In the genomic region with DNA sequence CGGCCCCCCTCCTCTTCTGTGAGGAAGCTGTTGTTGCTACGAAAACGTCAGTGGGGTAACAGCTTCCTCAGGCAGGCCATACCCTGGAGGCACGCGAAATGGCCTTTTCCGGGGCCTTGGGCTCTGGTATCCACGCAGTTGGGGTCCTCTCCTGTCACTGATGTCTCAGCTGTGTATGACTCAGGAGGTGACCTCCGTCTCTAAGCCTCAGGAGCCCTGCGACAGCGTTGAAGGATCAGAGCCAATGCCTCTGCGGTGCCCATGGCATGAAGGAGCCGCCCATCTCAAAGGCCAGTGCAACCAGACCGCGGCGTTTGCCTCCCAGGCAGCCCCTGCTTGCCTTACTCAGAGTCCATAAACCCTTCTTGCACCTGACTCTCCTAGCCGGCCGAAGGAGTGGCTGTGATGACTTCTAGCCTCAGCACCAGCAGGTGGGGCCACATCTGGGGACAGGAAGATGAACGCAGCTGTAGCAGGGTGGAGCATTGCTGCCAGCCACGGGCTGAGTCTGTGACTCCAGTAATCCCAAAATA, we compare ENCODE assay signal across 8 cellular contexts. TPM values are rescaled to one million over a fixed set of nuclear protein-coding genes. Genes with fewer than 3 reads are reported as not detected.
DNase-seq lines count a peak whose midpoint lies in the region; TF ChIP-seq lines count a peak whose summit lies in the region.

No MANE protein-coding gene starts in this region.

- no peak overlapping the region for H2BK5ac ChIP-seq in mesendoderm (ENCODE audit: low read length)

- no CpG with 5 or more reads among the region's 19 CpGs for WGBS in mesendoderm (ENCODE audit: extremely low coverage, insufficient coverage, low lambda C conversion rate)

- POLR2A ChIA-PET in AG04450 (lab: Yijun Ruan, JAX), result interaction anchor here (0.6 to 1.3 kb wide), 5 partner anchors 9 to 185 kb away, joined by 3 to 7 read pairs (median 3); partner anchors contain the start of genes LMAN2, PDLIM7, PRELID1 and RAB24

- H2BK15ac ChIP-seq in mesendoderm (replicated peaks; ENCODE audit: low read depth), result no peak overlapping the region

- H3K4me1 Mint-ChIP-seq in HFFc6 (ENCODE audit: low read depth), result peaks cover 30% of the 10 kb centered on the region

- intact Hi-C loops in ascending aorta (cut with DNase I), result loop anchor here (2.0 to 5.0 kb wide), 4 partner anchors 38 to 205 kb away; partner anchors contain the start of genes DDX41, LMAN2 and PDLIM7

- H3K79me2 ChIP-seq in mesendoderm (ENCODE audit: control insufficient read depth, insufficient read depth, low read length), result no peaks in the 10 kb centered on the region

- H3K4me2 ChIP-seq in mesendoderm (ENCODE audit: low read length), result peak overlapping the region; percentile 80

- H3K9me3 ChIP-seq in AG04450 (ENCODE audit: control insufficient read depth, insufficient read depth, low read length), result no peaks in the 10 kb centered on the region; the same call in 1 of the 2 replicates
- no peaks in the 10 kb centered on the region for H3K9me3 ChIP-seq in ascending aorta

- no peak overlapping the region for H4K5ac ChIP-seq in mesendoderm (ENCODE audit: low read length)

- H3K27me3 Mint-ChIP-seq in HFFc6 (ENCODE audit: insufficient read depth), result peaks cover 8% of the 10 kb centered on the region; the same call in 1 of the 2 replicates

- H3K4me3 Mint-ChIP-seq in HFFc6, result peak overlapping the region; percentile 76

- TF ChIP-seq CTCF in AG04450 (IDR thresholded peaks at IDR 0.05; ENCODE audit: low read depth, low read length) (no peak), GM10266 (IDR thresholded peaks at IDR 0.05; ENCODE audit: control insufficient read depth, insufficient read depth, low read depth, missing control alignments) (peak; percentile 30), HFFc6 (IDR thresholded peaks at IDR 0.05) (peak; percentile 16; the same call in 1 of the 2 replicates), ascending aorta (IDR thresholded peaks at IDR 0.05) (no peak)

- H3K4me3 ChIP-seq in AG04450 (ENCODE audit: low read depth, low read length), result peak overlapping the region; percentile 33
- peak overlapping the region; percentile 57 to 66 for H3K4me3 ChIP-seq in ascending aorta
- H3K4me3 ChIP-seq in mesendoderm (ENCODE audit: low read length), result no peak overlapping the region

- DNase-seq in AG04450 (ENCODE audit: low read depth, low spot score) (no peak), GM10266 (ENCODE audit: extremely low spot score) (peak; percentile 50), HFFc6 (peak; percentile 37), MV-4-11 (lab: John Stamatoyannopoulos, UW) (peak; percentile 72), ascending aorta (ENCODE audit: low spot score in 2 of 2) (no peak), mesendoderm (peak; percentile 83), midbrain (lab: John Stamatoyannopoulos, UW) (no peak), anterior cingulate cortex (lab: John Stamatoyannopoulos, UW) (no peak)

- peak overlapping the region; percentile 81 for H3K56ac ChIP-seq in mesendoderm (ENCODE audit: low read length)

- peaks cover 7% of the 10 kb centered on the region; the same call in 1 of the 2 replicates for H3K36me3 Mint-ChIP-seq in HFFc6 (ENCODE audit: low read depth)

- H3K9ac ChIP-seq in mesendoderm (ENCODE audit: low read length), result peak overlapping the region; percentile 69

- no peak overlapping the region for H2BK120ac ChIP-seq in mesendoderm (ENCODE audit: low read depth, low read length)

- H3K27me3 ChIP-seq in AG04450 (ENCODE audit: control insufficient read depth, insufficient read depth, low read length) (no peaks in the 10 kb centered on the region), ascending aorta (no peaks in the 10 kb centered on the region), mesendoderm (ENCODE audit: insufficient read depth, low read length, poor library complexity) (no peaks in the 10 kb centered on the region)

- peaks cover 3 to 5% of the 10 kb centered on the region in 2 donors for H3K36me3 ChIP-seq in ascending aorta
- H3K36me3 ChIP-seq in mesendoderm (ENCODE audit: control insufficient read depth, insufficient read depth, low read length), result no peaks in the 10 kb centered on the region

- no peaks in the 10 kb centered on the region for H3K79me1 ChIP-seq in mesendoderm (ENCODE audit: low read length)

- H3K27ac Mint-ChIP-seq in HFFc6, result peak overlapping the region; percentile 78

- H3K27ac ChIP-seq in AG04450 (ENCODE audit: low read depth, low read length) (no peak overlapping the region), ascending aorta (no peak overlapping the region), mesendoderm (ENCODE audit: low read depth, low read length) (no peak overlapping the region)

- no peak overlapping the region for H3K23ac ChIP-seq in mesendoderm (ENCODE audit: low read length)

- H3K18ac ChIP-seq in mesendoderm (ENCODE audit: low read length), result no peak overlapping the region

- no peak overlapping the region for H4K8ac ChIP-seq in mesendoderm (ENCODE audit: low read depth, low read length)

- peaks cover 12 to 18% of the 10 kb centered on the region in 2 donors for H3K4me1 ChIP-seq in ascending aorta
- H3K4me1 ChIP-seq in mesendoderm (ENCODE audit: control insufficient read depth, low read depth, low read length), result peaks cover 4% of the 10 kb centered on the region

- no peak overlapping the region for H3K4ac ChIP-seq in mesendoderm (ENCODE audit: low read depth, low read length)

- no peak overlapping the region for H2AK5ac ChIP-seq in mesendoderm (ENCODE audit: low read length)

- H3K9me3 Mint-ChIP-seq in HFFc6, result no peaks in the 10 kb centered on the region

- CTCF ChIA-PET in AG04450 (lab: Charles Lee), result no interaction called here

RNA-seq across cellular contexts. Expression of gene MXD3, which starts 1.0 kb away (rescaled TPM):
- 2.8 and 2.9 TPM in 2 replicates for polyA plus RNA-seq in AG04450 (2011; rRNA removed)
- polyA minus RNA-seq in AG04450 (2011; rRNA and poly(A)+ RNA removed), result 1.8 and 2.2 TPM in 2 replicates
- total RNA-seq in HFFc6 (2021; fragmentation: NEBNext Ultra II Directional; extraction: Animal tissue kit (Norgen Biotek cat#: 25700)), result 10 to 100 TPM in 5 of 6 experiments, 1 to 10 TPM in 1; 7.7 to 17.0 (median 15.3) TPM
- 13.5 TPM for total RNA-seq in ascending aorta
- polyA plus RNA-seq in mesendoderm (2013, experiment 1 of 2), result 3.1 TPM
- 2.6 TPM for polyA plus RNA-seq in mesendoderm (2013, experiment 2 of 2)

RNA-seq across cellular contexts. Expression of gene PRELID1, which starts 9.1 kb away (rescaled TPM):
- polyA plus RNA-seq in AG04450 (2011; rRNA removed), result 135 and 158 TPM in 2 replicates
- 84.1 and 108 TPM in 2 replicates for polyA minus RNA-seq in AG04450 (2011; rRNA and poly(A)+ RNA removed)
- 100 to 1,000 TPM; 182 to 225 (median 217) TPM for total RNA-seq in HFFc6 (2021; fragmentation: NEBNext Ultra II Directional; extraction: Animal tissue kit (Norgen Biotek cat#: 25700))
- total RNA-seq in ascending aorta, result 376 TPM
- 308 TPM for polyA plus RNA-seq in mesendoderm (2013, experiment 1 of 2)
- polyA plus RNA-seq in mesendoderm (2013, experiment 2 of 2), result 317 TPM

RNA-seq across cellular contexts. Expression of gene RAB24, which starts 9.2 kb away (rescaled TPM):
- polyA plus RNA-seq in AG04450 (2011; rRNA removed), result 35.4 and 38.8 TPM in 2 replicates
- polyA minus RNA-seq in AG04450 (2011; rRNA and poly(A)+ RNA removed), result 12.2 and 15.5 TPM in 2 replicates
- 10 to 100 TPM; 23.3 to 31.4 (median 26.4) TPM for total RNA-seq in HFFc6 (2021; fragmentation: NEBNext Ultra II Directional; extraction: Animal tissue kit (Norgen Biotek cat#: 25700))
- 68.8 TPM for total RNA-seq in ascending aorta
- 10.6 TPM for polyA plus RNA-seq in mesendoderm (2013, experiment 1 of 2)
- 10.3 TPM for polyA plus RNA-seq in mesendoderm (2013, experiment 2 of 2)

RNA-seq across cellular contexts. Expression of gene LMAN2, which starts 38.8 kb away (rescaled TPM):
- 150 and 212 TPM in 2 replicates for polyA plus RNA-seq in AG04450 (2011; rRNA removed)
- polyA minus RNA-seq in AG04450 (2011; rRNA and poly(A)+ RNA removed), result 183 and 249 TPM in 2 replicates
- total RNA-seq in HFFc6 (2021; fragmentation: NEBNext Ultra II Directional; extraction: Animal tissue kit (Norgen Biotek cat#: 25700)), result 100 to 1,000 TPM; 153 to 169 (median 164) TPM
- 229 TPM for total RNA-seq in ascending aorta
- polyA plus RNA-seq in mesendoderm (2013, experiment 1 of 2), result 179 TPM
- polyA plus RNA-seq in mesendoderm (2013, experiment 2 of 2), result 188 TPM

RNA-seq across cellular contexts. Expression of gene RGS14, which starts 45.0 kb away (rescaled TPM):
- polyA plus RNA-seq in AG04450 (2011; rRNA removed), result 2.6 and 4.4 TPM in 2 replicates
- 1.4 and 4.7 TPM in 2 replicates for polyA minus RNA-seq in AG04450 (2011; rRNA and poly(A)+ RNA removed)
- 1 to 10 TPM; 1.0 to 2.2 (median 1.2) TPM for total RNA-seq in HFFc6 (2021; fragmentation: NEBNext Ultra II Directional; extraction: Animal tissue kit (Norgen Biotek cat#: 25700))
- total RNA-seq in ascending aorta, result 4.5 TPM
- polyA plus RNA-seq in mesendoderm (2013, experiment 1 of 2), result 8.6 TPM
- 8.8 TPM for polyA plus RNA-seq in mesendoderm (2013, experiment 2 of 2)

Comparison
In these comparisons a context has a peak if more than half of its experiments do, and no peak if none do; other contexts are left out.
1. DNase-seq: peak in GM10266 (single experiment), HFFc6 (single experiment), MV-4-11 (single experiment) and mesendoderm (single experiment); none in AG04450 (single experiment), ascending aorta (0 of 2), midbrain (single experiment) and anterior cingulate cortex (0 of 58).
2. CTCF ChIP-seq: peak in GM10266 (single experiment) and HFFc6 (single experiment); none in AG04450 (single experiment) and ascending aorta (0 of 3).